Comparison of ENCODE assay signal across 19 cellular contexts in the genomic region with DNA sequence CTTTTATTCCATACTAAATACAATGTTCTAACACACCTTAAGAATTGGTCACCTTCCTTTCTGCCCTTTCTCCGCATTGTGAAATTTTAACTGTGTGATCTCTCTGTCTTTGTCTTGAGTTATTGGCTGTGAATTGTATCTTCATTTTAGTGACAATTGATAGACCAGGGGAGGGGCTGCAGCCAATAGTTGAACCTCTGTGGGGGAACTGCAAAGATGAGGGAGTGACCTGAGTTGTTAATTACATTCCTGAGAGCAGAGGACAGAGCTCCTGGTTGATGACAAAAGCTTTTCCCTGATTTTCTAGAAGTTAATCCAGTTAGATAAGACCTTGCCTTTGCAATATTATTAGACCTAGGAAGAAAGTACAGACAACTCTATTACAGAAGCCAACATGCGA.
DNase-seq lines count a peak whose midpoint lies in the region; FAIRE-seq and TF ChIP-seq lines count a peak whose summit lies in the region.
"Had no signal": no experiment of that assay in that cellular context is flagged by ENCODE, and none has a peak within 500 bp of the region (broad histone marks: within the 10 kb centered on the region; RNA-seq: fewer than 3 reads in every experiment).

No MANE protein-coding gene starts in this region.

- H2AK5ac ChIP-seq in H9 (ENCODE audit: insufficient read length, low read length) (no peak overlapping the region), H1 (ENCODE audit: low read depth, low read length) (no peak overlapping the region)

- H3K79me1 ChIP-seq in H9 (ENCODE audit: insufficient read depth, low read depth, low read length, poor library complexity, severe bottlenecking) = no peaks in the 10 kb centered on the region
- no peaks in the 10 kb centered on the region for H3K79me1 ChIP-seq in H1 (ENCODE audit: low read depth, low read length)

- no peaks in the 10 kb centered on the region for H3K23me2 ChIP-seq in H9 (ENCODE audit: insufficient read length, low read depth, low read length, poor library complexity, severe bottlenecking)
- H3K23me2 ChIP-seq in H1 (ENCODE audit: low read depth, low read length) = no peaks in the 10 kb centered on the region

- H3K36me3 ChIP-seq in H1 (ENCODE audit: control insufficient read depth in 2 of 4, insufficient read depth in 4 of 4, low read length in 3 of 4) = no peaks in the 10 kb centered on the region
- H3K36me3 ChIP-seq: BE2C had no signal

- H2BK5ac ChIP-seq in H9 (ENCODE audit: insufficient read length, low read length) (no peak overlapping the region), H1 (ENCODE audit: low read depth, low read length) (no peak overlapping the region)

- H3K56ac ChIP-seq in H9 (ENCODE audit: insufficient read length, low read depth, low read length) = no peak overlapping the region
- H3K56ac ChIP-seq in H1 (replicated peaks; ENCODE audit: insufficient read length, low read depth, low read length) = no peak overlapping the region

- H3T11ph ChIP-seq in H9 (ENCODE audit: low read length) = no peak overlapping the region

- DNase-seq in H9 (no peak), H1 (ENCODE audit: low read depth in 1 of 2, low spot score in 2 of 2) (no peak), iPS-NIHi11 (ENCODE audit: low spot score) (peak; percentile 7), Ammon's horn (ENCODE audit: low spot score) (no peak), NCI-H1048 (lab: John Stamatoyannopoulos, UW) (no peak), dorsolateral prefrontal cortex (no peak), NK-92 (lab: John Stamatoyannopoulos, UW; ENCODE audit: unreplicated experiment) (no peak)
- DNase-seq: ACHN; BE2C; CD4-positive, alpha-beta memory T cell; DMS153; DMS79 treated with DMSO at 0.1 percent for 48 hours; EL; GOT3; HCEC 1CT; HFFc6 had no signal

- no peak overlapping the region for H4K91ac ChIP-seq in H9 (ENCODE audit: insufficient read length, low read depth, low read length)
- H4K91ac ChIP-seq in H1 (replicated peaks; ENCODE audit: insufficient read length, low read length) = no peak overlapping the region

- H4K20me1 ChIP-seq in H9 (ENCODE audit: control insufficient read depth, insufficient read depth, insufficient read length) (no peaks in the 10 kb centered on the region), H1 (replicated peaks in 1 of 2; ENCODE audit: control insufficient read depth in 1 of 2, insufficient read depth in 2 of 2, low read length in 2 of 2) (no peaks in the 10 kb centered on the region)

- H3K79me2 ChIP-seq in H9 (ENCODE audit: insufficient read depth, low read length) (no peaks in the 10 kb centered on the region), H1 (ENCODE audit: control insufficient read depth in 1 of 2, insufficient read depth in 2 of 2, low read length in 2 of 2) (no peaks in the 10 kb centered on the region)

- H3K27me3 ChIP-seq in H9 (ENCODE audit: insufficient read depth, low read length) (no peaks in the 10 kb centered on the region), H1 (replicated peaks in 1 of 4; ENCODE audit: control insufficient read depth in 3 of 4, extremely low read depth in 1 of 4, insufficient read depth in 3 of 4, low read length in 3 of 4) (no peaks in the 10 kb centered on the region), dorsolateral prefrontal cortex (no peaks in the 10 kb centered on the region)
- H3K27me3 ChIP-seq: BE2C had no signal

- H2BK12ac ChIP-seq in H9 (ENCODE audit: insufficient read length, low read depth, low read length) = no peak overlapping the region
- no peak overlapping the region for H2BK12ac ChIP-seq in H1 (ENCODE audit: low read depth, low read length)

- no peak overlapping the region for H3K27ac ChIP-seq in H9 (ENCODE audit: insufficient read length, low read depth, low read length)
- H3K27ac ChIP-seq in H1 (ENCODE audit: low read depth, low read length) = no peak overlapping the region
- H3K27ac ChIP-seq in dorsolateral prefrontal cortex = no peak overlapping the region
- H3K27ac ChIP-seq: C4-2B had no signal

- H3K9me3 ChIP-seq in H9 (ENCODE audit: control insufficient read depth, low read depth, low read length) (no peaks in the 10 kb centered on the region), H1 (ENCODE audit: insufficient read depth in 2 of 2, low read depth in 1 of 2, low read length in 1 of 2) (no peaks in the 10 kb centered on the region)
- H3K9me3 ChIP-seq: BE2C had no signal

- TF ChIP-seq CTCF in H9 (conservative IDR thresholded peaks at IDR 0.05) (no peak), H1 (IDR thresholded peaks at IDR 0.05; ENCODE audit: control extremely low read depth in 1 of 3, insufficient read depth in 1 of 3, low read depth in 1 of 3, low read length in 3 of 3) (no peak), dorsolateral prefrontal cortex (IDR thresholded peaks at IDR 0.05 in 54 of 56, conservative IDR thresholded peaks at IDR 0.05 in 2 of 56; ENCODE audit: low read depth in 1 of 56, partially characterized antibody in 56 of 56) (no peak)

- 0 out of 2 replicates have a peak, but pooled peaks cover 1% of the 10 kb centered on the region for H3K4me1 ChIP-seq in H9 (ENCODE audit: insufficient read depth, low read length)
- peaks cover 0 to 4% (median 0%) of the 10 kb centered on the region in 4 experiments; a peak in 1 of 7 replicates for H3K4me1 ChIP-seq in H1 (replicated peaks in 1 of 4; ENCODE audit: control insufficient read depth in 3 of 4, insufficient read depth in 4 of 4, low read length in 3 of 4)
- H3K4me1 ChIP-seq: BE2C had no signal

- H3K27ac Mint-ChIP-seq in H9 = peak overlapping the region in 1 of 3 experiments; percentile 54; a peak in 3 of 7 replicates
- H3K27ac Mint-ChIP-seq: CD4-positive, alpha-beta memory T cell; HFFc6 had no signal

- TF ChIP-seq POLR2A in H1 (IDR thresholded peaks at IDR 0.05; ENCODE audit: control extremely low read depth in 1 of 2, low read depth in 2 of 2, low read length in 2 of 2) = no peak

- H4K8ac ChIP-seq in H9 (replicated peaks; ENCODE audit: insufficient read length, low read depth, low read length) (no peak overlapping the region), H1 (ENCODE audit: extremely low read depth, insufficient read depth, low read length) (no peak overlapping the region)

- no peak for TF ChIP-seq EP300 in H1 (IDR thresholded peaks at IDR 0.05; ENCODE audit: borderline replicate concordance in 1 of 2, low read depth in 2 of 2, low read length in 2 of 2)

- no peak overlapping the region for H3K9ac ChIP-seq in H9 (ENCODE audit: extremely low read depth, insufficient read length, low read length)
- no peak overlapping the region for H3K9ac ChIP-seq in H1 (replicated peaks in 1 of 4; ENCODE audit: extremely low read depth in 1 of 4, low read depth in 3 of 4, low read length in 3 of 4)

- WGBS in H9 (ENCODE audit: extremely low coverage, insufficient read length, low lambda C conversion rate) = no CpG with 5 or more reads among the region's 2 CpGs
- 64% methylated on average over 2 of the region's 2 CpGs; no CpG with 5 or more reads in 1 of the 2 experiments for WGBS in H1 (ENCODE audit: extremely low coverage in 1 of 2, insufficient coverage in 1 of 2, insufficient read length in 1 of 2, insufficient replicate concordance in 2 of 2, low coverage in 1 of 2, low lambda C conversion rate in 2 of 2, missing lambda C conversion rate in 1 of 2), 2 experiments

- H2BK120ac ChIP-seq in H9 (ENCODE audit: low read depth, low read length, poor library complexity, severe bottlenecking) (no peak overlapping the region), H1 (replicated peaks; ENCODE audit: low read depth, low read length) (no peak overlapping the region)

- CTCF ChIA-PET in H1 (lab: Charles Lee; ENCODE audit: partially characterized antibody) = no interaction called here

- TF ChIP-seq RAD21 in H1 (IDR thresholded peaks at IDR 0.05 in 1 of 2, conservative IDR thresholded peaks at IDR 0.05 in 1 of 2; ENCODE audit: low read depth in 2 of 2, low read length in 2 of 2) = no peak

- H2AFZ ChIP-seq in H9 (ENCODE audit: low read length) (peak overlapping the region; percentile 56), H1 (ENCODE audit: low read length) (no peak overlapping the region)

- H3K23ac ChIP-seq in H9 (ENCODE audit: insufficient read length, low read depth, low read length) (no peak overlapping the region), H1 (ENCODE audit: insufficient read length) (no peak overlapping the region)

- H3K36me3 Mint-ChIP-seq in H9 (ENCODE audit: insufficient read depth in 1 of 3, low read depth in 3 of 3) = no peaks in the 10 kb centered on the region
- H3K36me3 Mint-ChIP-seq: CD4-positive, alpha-beta memory T cell had no signal

- peaks cover 6 to 7% of the 10 kb centered on the region in 2 experiments for H3K4me1 Mint-ChIP-seq in H9
- H3K4me1 Mint-ChIP-seq: CD4-positive, alpha-beta memory T cell had no signal

- FAIRE-seq in H1 (lab: Jason Lieb, UNC) = no peak
- FAIRE-seq: GM12891, HTR-8/SVneo had no signal

- H2BK20ac ChIP-seq in H9 (ENCODE audit: low read depth, low read length, poor library complexity, severe bottlenecking) (no peak overlapping the region), H1 (ENCODE audit: low read length) (no peak overlapping the region)

- no peaks in the 10 kb centered on the region for H3K27me3 Mint-ChIP-seq in H9 (ENCODE audit: low read depth)
- H3K27me3 Mint-ChIP-seq: CD4-positive, alpha-beta memory T cell had no signal

- no peak overlapping the region for H4K5ac ChIP-seq in H9 (ENCODE audit: insufficient read length, low read depth, low read length)
- peak overlapping the region; percentile 91 for H4K5ac ChIP-seq in H1 (ENCODE audit: insufficient read length, low read depth, low read length)

- POLR2A ChIA-PET in H1 (lab: Charles Lee; ENCODE audit: partially characterized antibody) = no interaction called here

- H3K4me3 Mint-ChIP-seq in H9 = no peak overlapping the region
- H3K4me3 Mint-ChIP-seq: CD4-positive, alpha-beta memory T cell; HFFc6 had no signal

- H3K4ac ChIP-seq in H9 (ENCODE audit: low read depth, low read length) (no peak overlapping the region), H1 (replicated peaks; ENCODE audit: insufficient read length, low read depth, low read length) (no peak overlapping the region)

- H3K18ac ChIP-seq in H9 (ENCODE audit: insufficient read length, low read depth, low read length) = no peak overlapping the region
- H3K18ac ChIP-seq in H1 (ENCODE audit: extremely low read depth, low read length) = no peak overlapping the region

- no peak overlapping the region for H3K4me2 ChIP-seq in H9 (ENCODE audit: insufficient read depth, insufficient read length, low read length)
- H3K4me2 ChIP-seq in H1 (ENCODE audit: insufficient read depth in 1 of 2, low read depth in 2 of 2, low read length in 2 of 2) = peak overlapping the region in 1 of 2 experiments; percentile 29; a peak in 1 of 4 replicates

- H2BK15ac ChIP-seq in H9 (ENCODE audit: low read depth, low read length) (no peak overlapping the region), H1 (ENCODE audit: low read length) (no peak overlapping the region)

- H3K9me3 Mint-ChIP-seq in H9 = no peaks in the 10 kb centered on the region

- H3K4me3 ChIP-seq in H1 (ENCODE audit: extremely low read depth in 1 of 4, insufficient read depth in 2 of 4, low read depth in 3 of 4, low read length in 4 of 4) = no peak overlapping the region
- H3K4me3 ChIP-seq in dorsolateral prefrontal cortex = no peak overlapping the region

- intact Hi-C loops in dorsolateral prefrontal cortex (cut with DNase I) = no loop called here

- H3K14ac ChIP-seq in H9 (ENCODE audit: insufficient read depth, low read length) (no peak overlapping the region), H1 (ENCODE audit: insufficient read length) (no peak overlapping the region)

TF ChIP-seq in H1, 55 proteins besides CTCF, POLR2A, EP300 and RAD21 (continues in another document):
- TF ChIP-seq HDAC2 (IDR thresholded peaks at IDR 0.05; ENCODE audit: borderline replicate concordance in 1 of 2, low read depth in 2 of 2, low read length in 2 of 2) = no peak
